16 cellular contexts compared by ENCODE assay signal in genomic region chr9:120866651-120867050, GRCh38.
"Had no signal": no experiment of that assay in that cellular context is flagged by ENCODE, and none has a peak within 500 bp of the region (broad histone marks: within the 10 kb centered on the region; RNA-seq: fewer than 3 reads in every experiment).

No MANE protein-coding gene starts in this region.

- H3K27me3 ChIP-seq: breast epithelium, gastrocnemius medialis, neural progenitor cell, pancreas, sigmoid colon had no signal

- H3K27ac ChIP-seq: gastrocnemius medialis, neural progenitor cell, pancreas, sigmoid colon, SK-N-MC had no signal

- H2AFZ ChIP-seq: neural progenitor cell had no signal

- FAIRE-seq: astrocyte, keratinocyte, pancreas, urothelium cell line had no signal

- H3K36me3 ChIP-seq: breast epithelium, neural progenitor cell, pancreas had no signal

- ATAC-seq: activated CD4-positive, CD25-positive, alpha-beta regulatory T cell treated with anti-CD3 and anti-CD28 coated beads, Interleukin-2, amount 50 U/mL, for 24 hours; activated T-cell treated with anti-CD3 and anti-CD28 coated beads, Interleukin-2, amount 50 U/mL, for 72 hours; gastrocnemius medialis; pancreas had no signal

- H3K9ac ChIP-seq: neural progenitor cell had no signal

- DNase-seq: activated T-cell treated with anti-CD3 and anti-CD28 coated beads, Interleukin-2, amount 50 U/mL, for 72 hours; effector CD4-positive, alpha-beta T cell; gastrocnemius medialis; head of caudate nucleus; midbrain; pancreas; sigmoid colon; stimulated activated naive CD4-positive, alpha-beta T cell had no signal

- H3K9me3 Mint-ChIP-seq: activated T-cell treated with anti-CD3 and anti-CD28 coated beads, Interleukin-2, amount 50 U/mL, for 72 hours; neural progenitor cell had no signal

- H3K4me1 ChIP-seq: breast epithelium had no signal

- H3K4me3 Mint-ChIP-seq: activated T-cell treated with anti-CD3 and anti-CD28 coated beads, Interleukin-2, amount 50 U/mL, for 72 hours; neural progenitor cell had no signal

- H3K9me3 ChIP-seq: breast epithelium, gastrocnemius medialis, pancreas, sigmoid colon had no signal

- H3K4me2 ChIP-seq: neural progenitor cell had no signal

- H3K27ac Mint-ChIP-seq: activated T-cell treated with anti-CD3 and anti-CD28 coated beads, Interleukin-2, amount 50 U/mL, for 72 hours; neural progenitor cell had no signal

- H3K4me3 ChIP-seq: breast epithelium, gastrocnemius medialis, lung, neural progenitor cell, pancreas, sigmoid colon, SK-N-MC had no signal
